22 cellular contexts compared by ENCODE assay signal in genomic region chr4:72779256-72779655, GRCh38.
DNase-seq lines count a peak whose midpoint lies in the region; ATAC-seq and TF ChIP-seq lines count a peak whose summit lies in the region.
"Had no signal": no experiment of that assay in that cellular context is flagged by ENCODE, and none has a peak within 500 bp of the region (broad histone marks: within the 10 kb centered on the region; RNA-seq: fewer than 3 reads in every experiment).

No MANE protein-coding gene starts in this region.

- POLR2A ChIA-PET in HEK293 (lab: Yijun Ruan, JAX): no interaction called here

- H3K9me3 ChIP-seq in HEK293 (ENCODE audit: control insufficient read depth, insufficient read depth, low read depth, low read length): no peaks in the 10 kb centered on the region
- no peaks in the 10 kb centered on the region for H3K9me3 ChIP-seq in right atrium auricular region
- H3K9me3 ChIP-seq: heart left ventricle, neutrophil, SJSA1, upper lobe of right lung had no signal

- in situ Hi-C loops in astrocyte of the cerebellum (cut with HindIII; ENCODE audit: low sequenced_read_pairs): no loop called here

- no peak for TF ChIP-seq CTCF in AG10803 (conservative IDR thresholded peaks at IDR 0.05; ENCODE audit: low read length)
- TF ChIP-seq CTCF in HEK293 (tag by site-specific recombination; IDR thresholded peaks at IDR 0.05): no peak
- no peak for TF ChIP-seq CTCF in astrocyte of the cerebellum (IDR thresholded peaks at IDR 0.05; ENCODE audit: low read depth, low read length, missing control alignments)
- TF ChIP-seq CTCF in fibroblast of villous mesenchyme (IDR thresholded peaks at IDR 0.05; ENCODE audit: insufficient read depth, low read depth, low read length): no peak
- no peak for TF ChIP-seq CTCF in right atrium auricular region (IDR thresholded peaks at IDR 0.05)

- DNase-seq in AG10803 (ENCODE audit: low read depth) (peak; percentile 63), astrocyte of the cerebellum (ENCODE audit: low read depth) (peak; percentile 68), fibroblast of villous mesenchyme (ENCODE audit: low read depth) (peak; percentile 77), right atrium auricular region (ENCODE audit: low spot score) (no peak)
- DNase-seq: activated CD8-positive, alpha-beta memory T cell treated with anti-CD3 and anti-CD28 coated beads for 24 hours; activated gamma-delta T cell; activated T-cell treated with anti-CD3 and anti-CD28 coated beads, Interleukin-2, amount 50 U/mL, for 1 hour; caudate nucleus; CD4-positive, alpha-beta T cell; heart left ventricle; left cardiac atrium; NCI-H146; NCI-H510A; upper lobe of right lung had no signal

- ATAC-seq in HG02571 (IDR thresholded peaks at IDR 0.05; ENCODE audit: unreplicated experiment) (no peak), HG02885 (IDR thresholded peaks at IDR 0.05; ENCODE audit: poor library complexity, unreplicated experiment) (no peak), GM18909 (IDR thresholded peaks at IDR 0.05; ENCODE audit: poor library complexity, unreplicated experiment) (no peak)
- ATAC-seq: heart left ventricle, left cardiac atrium, upper lobe of right lung had no signal

- H3K4me1 ChIP-seq in HEK293 (ENCODE audit: control insufficient read depth, insufficient read depth, low read length) (no peaks in the 10 kb centered on the region), right atrium auricular region (no peaks in the 10 kb centered on the region)
- H3K4me1 ChIP-seq: heart left ventricle, SJSA1, upper lobe of right lung had no signal

- H3K4me3 ChIP-seq in AG10803 (ENCODE audit: low read length): no peak overlapping the region
- H3K4me3 ChIP-seq in HEK293 (ENCODE audit: low read depth, low read length): no peak overlapping the region
- H3K4me3 ChIP-seq in astrocyte of the cerebellum (ENCODE audit: low read depth, low read length): no peak overlapping the region
- H3K4me3 ChIP-seq in fibroblast of villous mesenchyme (ENCODE audit: low read depth, low read length): no peak overlapping the region
- no peak overlapping the region for H3K4me3 ChIP-seq in right atrium auricular region
- H3K4me3 ChIP-seq: heart left ventricle, SJSA1, skin epidermis, upper lobe of right lung had no signal

- H3K27me3 ChIP-seq in right atrium auricular region: no peaks in the 10 kb centered on the region
- H3K27me3 ChIP-seq: heart left ventricle, neutrophil, upper lobe of right lung had no signal

- CTCF ChIA-PET in HEK293 (lab: Yijun Ruan, JAX): interaction anchor here (0.7 kb wide), 1 partner anchor 275 kb away, joined by 4 read pairs; no protein-coding TSS in a partner anchor

- H3K27ac ChIP-seq in HEK293 (ENCODE audit: extremely low read depth, low read depth, low read length) (no peak overlapping the region), right atrium auricular region (no peak overlapping the region)
- H3K27ac ChIP-seq: heart left ventricle, KMS-11, neutrophil, SJSA1, skin epidermis, upper lobe of right lung had no signal

- H3K36me3 ChIP-seq in HEK293 (ENCODE audit: control insufficient read depth in 2 of 2, insufficient read depth in 1 of 2, low read length in 2 of 2): no peaks in the 10 kb centered on the region
- no peaks in the 10 kb centered on the region for H3K36me3 ChIP-seq in right atrium auricular region
- H3K36me3 ChIP-seq: heart left ventricle, neutrophil, SJSA1, upper lobe of right lung had no signal

TF ChIP-seq in HEK293, 187 proteins besides CTCF, POLR2A, EP300 and RAD21:
- TF ChIP-seq ZNF302 (tag by site-specific recombination; IDR thresholded peaks at IDR 0.05; ENCODE audit: low read depth) (no peak), HIC1 (tag by site-specific recombination; IDR thresholded peaks at IDR 0.05) (peak; percentile 39; the same call in 1 of the 2 replicates)
